1 cellular context compared by ENCODE assay signal in genomic region chr20:51624157-51624731, GRCh38.
TF ChIP-seq lines count a peak whose summit lies in the region.

No MANE protein-coding gene starts in this region.

TF ChIP-seq in IMR-90, 13 proteins besides CTCF, POLR2A, EP300 and RAD21 (continued from another document):
- no peak for TF ChIP-seq ELK1 (IDR thresholded peaks at IDR 0.05; ENCODE audit: borderline replicate concordance, low read depth, low read length)
- TF ChIP-seq USF2 (IDR thresholded peaks at IDR 0.05; ENCODE audit: low read depth, low read length) = no peak
- TF ChIP-seq NFE2L2 (IDR thresholded peaks at IDR 0.05; ENCODE audit: low read depth, low read length) = no peak
